34 cellular contexts compared by ENCODE assay signal in genomic region chr5:172209714-172210113, GRCh38. TPM values are rescaled to one million over a fixed set of nuclear protein-coding genes. Genes with fewer than 3 reads are reported as not detected.
"Had no signal": no experiment of that assay in that cellular context is flagged by ENCODE, and none has a peak within 500 bp of the region (broad histone marks: within the 10 kb centered on the region; RNA-seq: fewer than 3 reads in every experiment).

No MANE protein-coding gene starts in this region.

- DNase-seq: naive thymus-derived CD4-positive, alpha-beta T cell; natural killer cell; occipital lobe; ovary; posterior cingulate gyrus; psoas muscle; right cardiac atrium; stimulated activated CD4-positive, alpha-beta T cell treated with anti-CD3 and anti-CD28 coated beads, Interleukin-15, amount 100 ng/mL, for 24 hours; stimulated activated CD4-positive, alpha-beta T cell treated with anti-CD3 and anti-CD28 coated beads, Interleukin-2, amount 100 ng/mL, for 24 hours; stimulated activated CD4-positive, alpha-beta T cell treated with anti-CD3 and anti-CD28 coated beads, Interleukin-2, amount 100 ng/mL, for 48 hours; stimulated activated CD4-positive, alpha-beta T cell treated with anti-CD3 and anti-CD28 coated beads, Interleukin-4, amount 100 ng/mL, for 24 hours; stimulated activated naive B cell treated with anti-CD40 and anti-IgM and Interleukin-4, amounts not matched to agents 10 μg/mL and 1 μg/mL and 100 μg/mL, for 72 hours; stimulated activated naive CD4-positive, alpha-beta T cell treated with Interleukin-2 at 50 U/mL for 16 hours; stomach; tibial artery; transverse colon; upper lobe of right lung; uterus had no signal

- H3K79me2 ChIP-seq: parathyroid adenoma had no signal

- H3K9ac ChIP-seq: neural progenitor cell, parathyroid adenoma had no signal

- H3K27me3 Mint-ChIP-seq: naive thymus-derived CD4-positive, alpha-beta T cell; progenitor cell of endocrine pancreas; stimulated activated naive B cell treated with anti-CD40 and anti-IgM and Interleukin-4, amounts not matched to agents 10 μg/mL and 1 μg/mL and 100 μg/mL, for 72 hours; stimulated activated naive CD8-positive, alpha-beta T cell treated with anti-CD3 and anti-CD28 coated beads, Interleukin-15, Interleukin-2, amounts not matched to agents 100 ng/mL and 50 ng/mL, for 24 hours; type B pancreatic cell had no signal

- H3K4me3 ChIP-seq: neural progenitor cell, ovary, psoas muscle, skin epidermis, stomach, tibial artery, transverse colon, upper lobe of right lung, uterus had no signal

- H3K4me2 ChIP-seq: neural progenitor cell had no signal

- ATAC-seq: naive thymus-derived CD4-positive, alpha-beta T cell; natural killer cell; psoas muscle; right cardiac atrium; sciatic nerve; stimulated activated effector memory CD8-positive, alpha-beta T cell treated with anti-CD3 and anti-CD28 coated beads, Interleukin-12 subunit alpha, Interleukin-12 subunit beta, amount 100 ng/mL, for 72 hours; stimulated activated naive B cell treated with anti-CD40 and anti-IgM and Interleukin-4, amounts not matched to agents 10 μg/mL and 1 μg/mL and 100 μg/mL, for 72 hours; upper lobe of right lung had no signal

- H3K27ac Mint-ChIP-seq: natural killer cell; neural progenitor cell; stimulated activated effector memory CD8-positive, alpha-beta T cell treated with anti-CD3 and anti-CD28 coated beads, Interleukin-12 subunit alpha, Interleukin-12 subunit beta, amount 100 ng/mL, for 72 hours; stimulated activated naive B cell treated with anti-CD40 and anti-IgM and Interleukin-4, amounts not matched to agents 10 μg/mL and 1 μg/mL and 100 μg/mL, for 72 hours; stimulated activated naive CD8-positive, alpha-beta T cell treated with anti-CD3 and anti-CD28 coated beads, Interleukin-15, Interleukin-2, amounts not matched to agents 100 ng/mL and 50 ng/mL, for 24 hours; type B pancreatic cell had no signal

- H2AFZ ChIP-seq: neural progenitor cell, parathyroid adenoma had no signal

- H3K4me1 Mint-ChIP-seq: nephron; neural progenitor cell; stimulated activated effector memory CD8-positive, alpha-beta T cell treated with anti-CD3 and anti-CD28 coated beads, Interleukin-12 subunit alpha, Interleukin-12 subunit beta, amount 100 ng/mL, for 72 hours had no signal

- H3K9me3 ChIP-seq: ovary, psoas muscle, stomach, tibial artery, transverse colon, upper lobe of right lung, uterus had no signal

- H3K27ac ChIP-seq: neural progenitor cell, ovary, parathyroid adenoma, psoas muscle, skin epidermis, stomach, tibial artery, transverse colon, upper lobe of right lung, uterus had no signal

- H3K36me3 ChIP-seq: ovary, uterus had no signal

- H3K4me3 Mint-ChIP-seq: naive thymus-derived CD4-positive, alpha-beta T cell; natural killer cell; nephron; neural progenitor cell; stimulated activated effector memory CD8-positive, alpha-beta T cell treated with anti-CD3 and anti-CD28 coated beads, Interleukin-12 subunit alpha, Interleukin-12 subunit beta, amount 100 ng/mL, for 72 hours; stimulated activated naive B cell treated with anti-CD40 and anti-IgM and Interleukin-4, amounts not matched to agents 10 μg/mL and 1 μg/mL and 100 μg/mL, for 72 hours; stimulated activated naive CD8-positive, alpha-beta T cell treated with anti-CD3 and anti-CD28 coated beads, Interleukin-15, Interleukin-2, amounts not matched to agents 100 ng/mL and 50 ng/mL, for 24 hours; type B pancreatic cell had no signal

- H3K9me3 Mint-ChIP-seq: naive thymus-derived CD4-positive, alpha-beta T cell; natural killer cell; nephron; neural progenitor cell; stimulated activated effector memory CD8-positive, alpha-beta T cell treated with anti-CD3 and anti-CD28 coated beads, Interleukin-12 subunit alpha, Interleukin-12 subunit beta, amount 100 ng/mL, for 72 hours; stimulated activated naive B cell treated with anti-CD40 and anti-IgM and Interleukin-4, amounts not matched to agents 10 μg/mL and 1 μg/mL and 100 μg/mL, for 72 hours; stimulated activated naive CD8-positive, alpha-beta T cell treated with anti-CD3 and anti-CD28 coated beads, Interleukin-15, Interleukin-2, amounts not matched to agents 100 ng/mL and 50 ng/mL, for 24 hours; type B pancreatic cell had no signal

- H3K4me1 ChIP-seq: neural progenitor cell, parathyroid adenoma, psoas muscle, stomach, tibial artery, transverse colon, upper lobe of right lung, uterus had no signal

- H3K27me3 ChIP-seq: neural progenitor cell, ovary, stomach, tibial artery, transverse colon, upper lobe of right lung, uterus had no signal

RNA-seq across cellular contexts. Expression of gene EFCAB9, which starts 15.7 kb away (rescaled TPM):
- total RNA-seq: naive thymus-derived CD4-positive, alpha-beta T cell; natural killer cell; occipital lobe; osteoblast; ovary; progenitor cell of endocrine pancreas; psoas muscle; renal cortical epithelial cell; right cardiac atrium; sciatic nerve; stomach; subcutaneous adipose tissue; temporal lobe; transverse colon; upper lobe of right lung; urinary bladder; uterus had no signal
- polyA plus RNA-seq: naive thymus-derived CD4-positive, alpha-beta T cell; neural cell; ovary; right cardiac atrium; stomach; thymus; urinary bladder had no signal
